Comparison of ENCODE assay signal across 1 cellular context in the genomic region with DNA sequence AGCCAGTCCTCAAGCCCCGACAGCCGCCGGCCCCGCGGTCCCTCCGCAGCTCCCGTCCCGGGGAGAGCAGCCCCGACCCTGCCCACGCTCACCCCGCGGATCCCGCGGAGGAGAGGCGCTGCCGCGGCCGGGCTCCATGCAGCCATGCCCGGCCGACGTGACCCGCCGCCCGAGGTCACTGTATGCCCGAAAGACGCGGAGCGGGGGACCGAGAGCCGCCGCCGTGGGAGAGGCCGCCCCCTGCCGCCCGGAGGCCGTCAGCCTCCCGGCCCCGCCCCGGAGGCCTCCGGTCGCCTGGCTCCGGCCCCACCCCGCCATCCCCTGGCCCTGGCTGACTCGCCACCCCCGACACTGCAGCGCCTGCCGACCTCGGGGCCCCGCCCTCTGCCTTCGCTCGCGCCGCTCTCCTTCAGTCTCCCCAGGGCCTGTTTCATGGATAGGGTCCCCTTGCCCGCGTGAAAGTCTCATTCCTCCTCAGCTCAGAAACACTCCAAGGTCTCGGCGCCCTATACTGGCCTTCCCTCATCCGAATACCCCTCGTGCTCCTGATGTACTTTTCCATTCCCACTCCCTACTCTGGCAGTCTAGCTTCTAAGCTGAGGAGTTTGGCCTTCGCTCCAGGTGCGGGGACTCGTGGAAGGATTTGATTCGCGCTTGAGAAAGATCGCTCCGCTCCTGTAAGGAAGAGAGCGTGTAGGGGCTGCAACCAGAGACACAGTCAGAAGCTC.
TF ChIP-seq lines count a peak whose summit lies in the region.

A gene with protein sequence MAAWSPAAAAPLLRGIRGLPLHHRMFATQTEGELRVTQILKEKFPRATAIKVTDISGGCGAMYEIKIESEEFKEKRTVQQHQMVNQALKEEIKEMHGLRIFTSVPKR (minus strand): TSS at position 184 of the 728 bp plus-strand sequence. CDS start 38 bp downstream, at position 146.

TF ChIP-seq in HepG2, 621 proteins besides CTCF, POLR2A, EP300 and RAD21 (continued from another document and continues in another):
- peak; percentile 42; the same call in 1 of the 2 replicates for TF ChIP-seq ZNF616 (CRISPR knock-in tag; IDR thresholded peaks at IDR 0.05; ENCODE audit: low read depth)
- TF ChIP-seq NCOA1 (CRISPR knock-in tag; IDR thresholded peaks at IDR 0.05), result no peak
- no peak for TF ChIP-seq ATAD3A (CRISPR knock-in tag; IDR thresholded peaks at IDR 0.05)
- TF ChIP-seq, protein P1, sequence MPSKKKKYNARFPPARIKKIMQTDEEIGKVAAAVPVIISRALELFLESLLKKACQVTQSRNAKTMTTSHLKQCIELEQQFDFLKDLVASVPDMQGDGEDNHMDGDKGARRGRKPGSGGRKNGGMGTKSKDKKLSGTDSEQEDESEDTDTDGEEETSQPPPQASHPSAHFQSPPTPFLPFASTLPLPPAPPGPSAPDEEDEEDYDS (CRISPR knock-in tag; IDR thresholded peaks at IDR 0.05), result no peak; the same call in 1 of the 2 replicates
- no peak for TF ChIP-seq ZNF10 (CRISPR knock-in tag; IDR thresholded peaks at IDR 0.05; ENCODE audit: borderline replicate concordance, low read depth)
- TF ChIP-seq ZNF264 (CRISPR knock-in tag; IDR thresholded peaks at IDR 0.05), result peak; percentile 60; the same call in 1 of the 2 replicates
- no peak for TF ChIP-seq ZBTB7A (CRISPR knock-in tag; IDR thresholded peaks at IDR 0.05)
- 0 out of 2 replicates have a peak, but pooled peaks have one; percentile 70 for TF ChIP-seq ZNF674 (CRISPR knock-in tag; IDR thresholded peaks at IDR 0.05; ENCODE audit: low read depth)
- peak; percentile 93 for TF ChIP-seq DMAP1 (CRISPR knock-in tag; IDR thresholded peaks at IDR 0.05)
- TF ChIP-seq ZNF496 (CRISPR knock-in tag; IDR thresholded peaks at IDR 0.05; ENCODE audit: insufficient replicate concordance), result no peak
- TF ChIP-seq ESRRA (CRISPR knock-in tag; IDR thresholded peaks at IDR 0.05; ENCODE audit: low read depth), result peak; percentile 88; the same call in 1 of the 2 replicates
- TF ChIP-seq ZNF383 (CRISPR knock-in tag; IDR thresholded peaks at IDR 0.05; ENCODE audit: borderline replicate concordance), result peak; percentile 81
- TF ChIP-seq, protein P2, sequence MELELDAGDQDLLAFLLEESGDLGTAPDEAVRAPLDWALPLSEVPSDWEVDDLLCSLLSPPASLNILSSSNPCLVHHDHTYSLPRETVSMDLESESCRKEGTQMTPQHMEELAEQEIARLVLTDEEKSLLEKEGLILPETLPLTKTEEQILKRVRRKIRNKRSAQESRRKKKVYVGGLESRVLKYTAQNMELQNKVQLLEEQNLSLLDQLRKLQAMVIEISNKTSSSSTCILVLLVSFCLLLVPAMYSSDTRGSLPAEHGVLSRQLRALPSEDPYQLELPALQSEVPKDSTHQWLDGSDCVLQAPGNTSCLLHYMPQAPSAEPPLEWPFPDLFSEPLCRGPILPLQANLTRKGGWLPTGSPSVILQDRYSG (CRISPR knock-in tag; IDR thresholded peaks at IDR 0.05), result peak; percentile 65; the same call in 1 of the 2 replicates
- no peak for TF ChIP-seq ARNT (IDR thresholded peaks at IDR 0.05)
- TF ChIP-seq, protein P3, sequence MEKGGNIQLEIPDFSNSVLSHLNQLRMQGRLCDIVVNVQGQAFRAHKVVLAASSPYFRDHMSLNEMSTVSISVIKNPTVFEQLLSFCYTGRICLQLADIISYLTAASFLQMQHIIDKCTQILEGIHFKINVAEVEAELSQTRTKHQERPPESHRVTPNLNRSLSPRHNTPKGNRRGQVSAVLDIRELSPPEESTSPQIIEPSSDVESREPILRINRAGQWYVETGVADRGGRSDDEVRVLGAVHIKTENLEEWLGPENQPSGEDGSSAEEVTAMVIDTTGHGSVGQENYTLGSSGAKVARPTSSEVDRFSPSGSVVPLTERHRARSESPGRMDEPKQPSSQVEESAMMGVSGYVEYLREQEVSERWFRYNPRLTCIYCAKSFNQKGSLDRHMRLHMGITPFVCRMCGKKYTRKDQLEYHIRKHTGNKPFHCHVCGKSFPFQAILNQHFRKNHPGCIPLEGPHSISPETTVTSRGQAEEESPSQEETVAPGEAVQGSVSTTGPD (CRISPR knock-in tag; IDR thresholded peaks at IDR 0.05), result no peak; the same call in 1 of the 2 replicates
- peak; percentile 86; the same call in 1 of the 2 replicates for TF ChIP-seq ZNF232 (CRISPR knock-in tag; IDR thresholded peaks at IDR 0.05; ENCODE audit: borderline replicate concordance)
- TF ChIP-seq KLF15 (CRISPR knock-in tag; IDR thresholded peaks at IDR 0.05; ENCODE audit: borderline replicate concordance), result 0 out of 2 replicates have a peak, but pooled peaks have one; percentile 22
- no peak for TF ChIP-seq RFX1 (IDR thresholded peaks at IDR 0.05)
- TF ChIP-seq CEBPB (IDR thresholded peaks at IDR 0.05; ENCODE audit: borderline replicate concordance, low read depth, low read length), result no peak
- TF ChIP-seq, protein P4, sequence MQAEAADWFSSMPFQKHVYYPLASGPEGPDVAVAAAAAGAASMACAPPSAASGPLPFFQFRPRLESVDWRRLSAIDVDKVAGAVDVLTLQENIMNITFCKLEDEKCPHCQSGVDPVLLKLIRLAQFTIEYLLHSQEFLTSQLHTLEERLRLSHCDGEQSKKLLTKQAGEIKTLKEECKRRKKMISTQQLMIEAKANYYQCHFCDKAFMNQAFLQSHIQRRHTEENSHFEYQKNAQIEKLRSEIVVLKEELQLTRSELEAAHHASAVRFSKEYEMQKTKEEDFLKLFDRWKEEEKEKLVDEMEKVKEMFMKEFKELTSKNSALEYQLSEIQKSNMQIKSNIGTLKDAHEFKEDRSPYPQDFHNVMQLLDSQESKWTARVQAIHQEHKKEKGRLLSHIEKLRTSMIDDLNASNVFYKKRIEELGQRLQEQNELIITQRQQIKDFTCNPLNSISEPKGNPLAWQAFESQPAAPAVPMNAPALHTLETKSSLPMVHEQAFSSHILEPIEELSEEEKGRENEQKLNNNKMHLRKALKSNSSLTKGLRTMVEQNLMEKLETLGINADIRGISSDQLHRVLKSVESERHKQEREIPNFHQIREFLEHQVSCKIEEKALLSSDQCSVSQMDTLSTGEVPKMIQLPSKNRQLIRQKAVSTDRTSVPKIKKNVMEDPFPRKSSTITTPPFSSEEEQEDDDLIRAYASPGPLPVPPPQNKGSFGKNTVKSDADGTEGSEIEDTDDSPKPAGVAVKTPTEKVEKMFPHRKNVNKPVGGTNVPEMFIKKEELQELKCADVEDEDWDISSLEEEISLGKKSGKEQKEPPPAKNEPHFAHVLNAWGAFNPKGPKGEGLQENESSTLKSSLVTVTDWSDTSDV (CRISPR knock-in tag; IDR thresholded peaks at IDR 0.05), result no peak
- TF ChIP-seq MED1 (CRISPR knock-in tag; IDR thresholded peaks at IDR 0.05), result peak; percentile 77
- peak; percentile 54; the same call in 1 of the 2 replicates for TF ChIP-seq TEAD2 (CRISPR knock-in tag; IDR thresholded peaks at IDR 0.05)
- TF ChIP-seq TSC22D2 (CRISPR knock-in tag; IDR thresholded peaks at IDR 0.05; ENCODE audit: borderline replicate concordance), result no peak; the same call in 1 of the 2 replicates
- TF ChIP-seq, protein P5, sequence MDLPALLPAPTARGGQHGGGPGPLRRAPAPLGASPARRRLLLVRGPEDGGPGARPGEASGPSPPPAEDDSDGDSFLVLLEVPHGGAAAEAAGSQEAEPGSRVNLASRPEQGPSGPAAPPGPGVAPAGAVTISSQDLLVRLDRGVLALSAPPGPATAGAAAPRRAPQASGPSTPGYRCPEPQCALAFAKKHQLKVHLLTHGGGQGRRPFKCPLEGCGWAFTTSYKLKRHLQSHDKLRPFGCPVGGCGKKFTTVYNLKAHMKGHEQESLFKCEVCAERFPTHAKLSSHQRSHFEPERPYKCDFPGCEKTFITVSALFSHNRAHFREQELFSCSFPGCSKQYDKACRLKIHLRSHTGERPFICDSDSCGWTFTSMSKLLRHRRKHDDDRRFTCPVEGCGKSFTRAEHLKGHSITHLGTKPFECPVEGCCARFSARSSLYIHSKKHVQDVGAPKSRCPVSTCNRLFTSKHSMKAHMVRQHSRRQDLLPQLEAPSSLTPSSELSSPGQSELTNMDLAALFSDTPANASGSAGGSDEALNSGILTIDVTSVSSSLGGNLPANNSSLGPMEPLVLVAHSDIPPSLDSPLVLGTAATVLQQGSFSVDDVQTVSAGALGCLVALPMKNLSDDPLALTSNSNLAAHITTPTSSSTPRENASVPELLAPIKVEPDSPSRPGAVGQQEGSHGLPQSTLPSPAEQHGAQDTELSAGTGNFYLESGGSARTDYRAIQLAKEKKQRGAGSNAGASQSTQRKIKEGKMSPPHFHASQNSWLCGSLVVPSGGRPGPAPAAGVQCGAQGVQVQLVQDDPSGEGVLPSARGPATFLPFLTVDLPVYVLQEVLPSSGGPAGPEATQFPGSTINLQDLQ (CRISPR knock-in tag; IDR thresholded peaks at IDR 0.05), result no peak
- no peak for TF ChIP-seq ONECUT2 (CRISPR knock-in tag; IDR thresholded peaks at IDR 0.05)
- no peak for TF ChIP-seq FIP1L1 (IDR thresholded peaks at IDR 0.05; ENCODE audit: borderline replicate concordance, insufficient read depth, low read depth, low read length)
- peak; percentile 87 to 97 for TF ChIP-seq NR2F1 (CRISPR knock-in tag; IDR thresholded peaks at IDR 0.05)
- peak; percentile 97 for TF ChIP-seq POGZ (CRISPR knock-in tag; IDR thresholded peaks at IDR 0.05)
- peak; percentile 16 for TF ChIP-seq ZNF274 (CRISPR knock-in tag; IDR thresholded peaks at IDR 0.05)
- peak; percentile 80; the same call in 1 of the 2 replicates for TF ChIP-seq RXRB (CRISPR knock-in tag; IDR thresholded peaks at IDR 0.05; ENCODE audit: borderline replicate concordance)
- no peak; the same call in 1 of the 2 replicates for TF ChIP-seq RFX5 (IDR thresholded peaks at IDR 0.05; ENCODE audit: low read depth, low read length)
- TF ChIP-seq STAT5B (CRISPR knock-in tag; IDR thresholded peaks at IDR 0.05), result no peak
- 0 out of 2 replicates have a peak, but pooled peaks have one; percentile 44 for TF ChIP-seq ZNF879 (CRISPR knock-in tag; IDR thresholded peaks at IDR 0.05)
- peak; percentile 94 for TF ChIP-seq ZFX (CRISPR knock-in tag; IDR thresholded peaks at IDR 0.05; ENCODE audit: low read depth)
- TF ChIP-seq, protein P6, sequence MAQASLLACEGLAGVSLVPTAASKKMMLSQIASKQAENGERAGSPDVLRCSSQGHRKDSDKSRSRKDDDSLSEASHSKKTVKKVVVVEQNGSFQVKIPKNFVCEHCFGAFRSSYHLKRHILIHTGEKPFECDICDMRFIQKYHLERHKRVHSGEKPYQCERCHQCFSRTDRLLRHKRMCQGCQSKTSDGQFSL (CRISPR knock-in tag; IDR thresholded peaks at IDR 0.05), result peak; percentile 69; the same call in 1 of the 2 replicates
- TF ChIP-seq, protein P7, sequence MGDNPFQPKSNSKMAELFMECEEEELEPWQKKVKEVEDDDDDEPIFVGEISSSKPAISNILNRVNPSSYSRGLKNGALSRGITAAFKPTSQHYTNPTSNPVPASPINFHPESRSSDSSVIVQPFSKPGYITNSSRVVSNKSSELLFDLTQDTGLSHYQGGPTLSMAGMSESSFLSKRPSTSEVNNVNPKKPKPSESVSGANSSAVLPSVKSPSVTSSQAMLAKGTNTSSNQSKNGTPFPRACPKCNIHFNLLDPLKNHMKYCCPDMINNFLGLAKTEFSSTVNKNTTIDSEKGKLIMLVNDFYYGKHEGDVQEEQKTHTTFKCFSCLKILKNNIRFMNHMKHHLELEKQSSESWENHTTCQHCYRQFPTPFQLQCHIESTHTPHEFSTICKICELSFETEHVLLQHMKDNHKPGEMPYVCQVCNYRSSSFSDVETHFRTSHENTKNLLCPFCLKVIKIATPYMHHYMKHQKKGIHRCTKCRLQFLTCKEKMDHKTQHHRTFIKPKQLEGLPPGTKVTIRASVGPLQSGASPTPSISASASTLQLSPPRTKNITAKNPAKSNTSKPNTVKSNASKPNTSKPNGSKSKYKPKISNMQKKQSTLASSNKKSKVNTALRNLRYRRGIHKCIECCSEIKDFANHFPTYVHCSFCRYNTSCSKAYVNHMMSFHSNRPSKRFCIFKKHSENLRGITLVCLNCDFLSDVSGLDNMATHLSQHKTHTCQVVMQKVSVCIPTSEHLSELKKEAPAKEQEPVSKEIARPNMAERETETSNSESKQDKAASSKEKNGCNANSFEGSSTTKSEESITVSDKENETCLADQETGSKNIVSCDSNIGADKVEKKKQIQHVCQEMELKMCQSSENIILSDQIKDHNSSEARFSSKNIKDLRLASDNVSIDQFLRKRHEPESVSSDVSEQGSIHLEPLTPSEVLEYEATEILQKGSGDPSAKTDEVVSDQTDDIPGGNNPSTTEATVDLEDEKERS (CRISPR knock-in tag; IDR thresholded peaks at IDR 0.05), result peak; percentile 70; the same call in 1 of the 2 replicates
- no peak; the same call in 1 of the 2 replicates for TF ChIP-seq ZNF615 (CRISPR knock-in tag; IDR thresholded peaks at IDR 0.05; ENCODE audit: borderline replicate concordance)
- TF ChIP-seq, protein P8, sequence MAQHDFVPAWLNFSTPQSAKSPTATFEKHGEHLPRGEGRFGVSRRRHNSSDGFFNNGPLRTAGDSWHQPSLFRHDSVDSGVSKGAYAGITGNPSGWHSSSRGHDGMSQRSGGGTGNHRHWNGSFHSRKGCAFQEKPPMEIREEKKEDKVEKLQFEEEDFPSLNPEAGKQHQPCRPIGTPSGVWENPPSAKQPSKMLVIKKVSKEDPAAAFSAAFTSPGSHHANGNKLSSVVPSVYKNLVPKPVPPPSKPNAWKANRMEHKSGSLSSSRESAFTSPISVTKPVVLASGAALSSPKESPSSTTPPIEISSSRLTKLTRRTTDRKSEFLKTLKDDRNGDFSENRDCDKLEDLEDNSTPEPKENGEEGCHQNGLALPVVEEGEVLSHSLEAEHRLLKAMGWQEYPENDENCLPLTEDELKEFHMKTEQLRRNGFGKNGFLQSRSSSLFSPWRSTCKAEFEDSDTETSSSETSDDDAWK (CRISPR knock-in tag; IDR thresholded peaks at IDR 0.05), result no peak
- TF ChIP-seq HMG20B (CRISPR knock-in tag; conservative IDR thresholded peaks at IDR 0.05), result no peak
- TF ChIP-seq, protein P9, sequence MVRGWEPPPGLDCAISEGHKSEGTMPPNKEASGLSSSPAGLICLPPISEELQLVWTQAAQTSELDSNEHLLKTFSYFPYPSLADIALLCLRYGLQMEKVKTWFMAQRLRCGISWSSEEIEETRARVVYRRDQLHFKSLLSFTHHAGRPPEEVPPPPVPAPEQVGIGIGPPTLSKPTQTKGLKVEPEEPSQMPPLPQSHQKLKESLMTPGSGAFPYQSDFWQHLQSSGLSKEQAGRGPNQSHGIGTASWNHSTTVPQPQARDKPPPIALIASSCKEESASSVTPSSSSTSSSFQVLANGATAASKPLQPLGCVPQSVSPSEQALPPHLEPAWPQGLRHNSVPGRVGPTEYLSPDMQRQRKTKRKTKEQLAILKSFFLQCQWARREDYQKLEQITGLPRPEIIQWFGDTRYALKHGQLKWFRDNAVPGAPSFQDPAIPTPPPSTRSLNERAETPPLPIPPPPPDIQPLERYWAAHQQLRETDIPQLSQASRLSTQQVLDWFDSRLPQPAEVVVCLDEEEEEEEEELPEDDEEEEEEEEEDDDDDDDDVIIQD (CRISPR knock-in tag; IDR thresholded peaks at IDR 0.05; ENCODE audit: low read depth), result no peak
- peak; percentile 94 for TF ChIP-seq ZNF781 (CRISPR knock-in tag; IDR thresholded peaks at IDR 0.05; ENCODE audit: borderline replicate concordance, not compliant biosample characterization)
- TF ChIP-seq CENPX (CRISPR knock-in tag; IDR thresholded peaks at IDR 0.05), result no peak
- no peak for TF ChIP-seq ZNF552 (CRISPR knock-in tag; IDR thresholded peaks at IDR 0.05; ENCODE audit: borderline replicate concordance)
- peak; percentile 90; the same call in 1 of the 2 replicates for TF ChIP-seq GTF3A (CRISPR knock-in tag; conservative IDR thresholded peaks at IDR 0.05)
